Comparison of ENCODE assay signal across 36 cellular contexts in the genomic region with DNA sequence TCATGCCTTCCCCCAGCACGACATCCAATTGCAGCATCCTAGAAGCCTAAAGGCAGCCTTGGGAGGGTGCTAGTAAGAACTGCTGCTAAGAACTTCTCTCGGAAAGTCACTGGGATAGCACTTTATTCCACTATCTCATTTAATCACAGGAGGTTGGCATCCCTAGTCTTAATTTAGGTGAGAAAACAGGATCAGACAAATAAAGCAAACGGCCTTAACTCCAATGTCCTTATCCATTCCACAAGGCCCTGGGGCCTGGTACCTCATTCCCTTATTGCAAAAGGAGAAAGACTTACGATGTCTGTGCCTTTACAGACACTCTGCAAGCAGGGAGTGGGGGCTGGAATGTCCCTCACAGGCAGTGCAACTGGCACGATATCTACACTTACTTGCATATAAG.
"Had no signal": no experiment of that assay in that cellular context is flagged by ENCODE, and none has a peak within 500 bp of the region (broad histone marks: within the 10 kb centered on the region; RNA-seq: fewer than 3 reads in every experiment).

No MANE protein-coding gene starts in this region.

- H3K27me3 ChIP-seq: ascending aorta, cardiac muscle cell had no signal

- H3K4me3 ChIP-seq: ascending aorta, cardiac muscle cell had no signal

- H3K27ac Mint-ChIP-seq: activated B cell treated with CpG ODN at 0.5 μM for 24 hours; activated CD4-positive, alpha-beta memory T cell treated with anti-CD3 and anti-CD28 coated beads, Interleukin-2, amount 10 ng/mL, durations not matched to agents 7 days and 5 days; activated CD4-positive, alpha-beta T cell treated with anti-CD3 and anti-CD28 coated beads, Interleukin-2, amount 10 ng/mL, durations not matched to agents 7 days and 5 days; activated CD8-positive, alpha-beta memory T cell treated with anti-CD3 and anti-CD28 coated beads, Interleukin-2, amount 10 ng/mL, durations not matched to agents 7 days and 5 days; activated CD8-positive, alpha-beta T cell treated with anti-CD3 and anti-CD28 coated beads, Interleukin-2, amount 10 ng/mL, durations not matched to agents 7 days and 5 days; activated naive CD4-positive, alpha-beta T cell treated with anti-CD3 and anti-CD28 coated beads for 36 hours; activated naive CD4-positive, alpha-beta T cell treated with anti-CD3 and anti-CD28 coated beads, Interleukin-2, amount 50 U/mL, for 24 hours; activated naive CD8-positive, alpha-beta T cell; activated naive CD8-positive, alpha-beta T cell treated with anti-CD3 and anti-CD28 coated beads, Interleukin-2, amount 10 ng/mL, durations not matched to agents 7 days and 5 days; activated naive CD8-positive, alpha-beta T cell treated with anti-CD3 and anti-CD28 coated beads, Interleukin-2, amount 50 U/mL, for 24 hours; activated T-cell treated with anti-CD3 and anti-CD28 coated beads, Interleukin-2, amount 50 U/mL, for 24 hours; activated T-helper 2 cell treated with anti-CD3 and anti-CD28 coated beads, Interferon-gamma antibody, Interleukin-2, Interleukin-4, amounts not matched to agents 10 μg/mL and 5 μg/mL and 100 μg/mL, durations not matched to agents 14 hours and 24 hours and 36 hours; brain; T-helper 1 cell treated with Interleukin-12 subunit alpha and Interleukin-12 subunit beta and Interleukin-4 antibody, amounts not matched to agents 30 μg/mL and 1 μg/mL, for 36 hours; T-helper 2 cell treated with Interferon-gamma antibody and Interleukin-4, amounts not matched to agents 5 μg/mL and 100 μg/mL, for 36 hours had no signal

- DNase-seq: activated B cell treated with CpG ODN at 0.5 μM for 24 hours; activated CD4-positive, alpha-beta memory T cell treated with anti-CD3 and anti-CD28 coated beads, Interleukin-2, amount 10 ng/mL, durations not matched to agents 7 days and 5 days; activated CD4-positive, alpha-beta T cell treated with anti-CD3 and anti-CD28 coated beads for 48 hours; activated CD4-positive, alpha-beta T cell treated with anti-CD3 and anti-CD28 coated beads, Interleukin-2, amount 10 ng/mL, durations not matched to agents 7 days and 5 days; activated CD4-positive, alpha-beta T cell treated with anti-CD3 and anti-CD28 coated beads, Interleukin-2, amount 50 U/mL, for 48 hours; activated CD4-positive, CD25-positive, alpha-beta regulatory T cell treated with anti-CD3 and anti-CD28 coated beads, Interleukin-2, amount 50 U/mL, for 72 hours; activated CD8-positive, alpha-beta memory T cell treated with anti-CD3 and anti-CD28 coated beads for 24 hours; activated CD8-positive, alpha-beta memory T cell treated with anti-CD3 and anti-CD28 coated beads, Interleukin-2, amount 10 ng/mL, durations not matched to agents 7 days and 5 days; activated CD8-positive, alpha-beta memory T cell treated with anti-CD3 and anti-CD28 coated beads, Interleukin-2, amount 50 U/mL, for 48 hours; activated CD8-positive, alpha-beta T cell treated with anti-CD3 and anti-CD28 coated beads, Interleukin-2, amount 10 ng/mL, durations not matched to agents 7 days and 5 days; activated effector memory CD4-positive, alpha-beta T cell treated with Interleukin-2 at 50 U/mL for 16 hours; activated gamma-delta T cell; activated naive CD4-positive, alpha-beta T cell treated with anti-CD3 and anti-CD28 coated beads for 36 hours; activated naive CD8-positive, alpha-beta T cell treated with anti-CD3 and anti-CD28 coated beads, Interleukin-2, amount 10 ng/mL, durations not matched to agents 7 days and 5 days; activated naive CD8-positive, alpha-beta T cell treated with anti-CD3 and anti-CD28 coated beads, Interleukin-2, amount 50 U/mL, for 24 hours; activated T-cell treated with anti-CD3 and anti-CD28 coated beads, Interleukin-2, amount 50 U/mL, for 24 hours; activated T-cell treated with anti-CD3 and anti-CD28 coated beads, Interleukin-2, amount 50 U/mL, for 48 hours; amygdala; anterior cingulate cortex; caudate nucleus; cerebellar nuclear complex; T-helper 1 cell; T-helper 2 cell; T-helper 9 cell had no signal

- H3K27ac ChIP-seq: ascending aorta, cardiac muscle cell, VCaP had no signal

- H3K4me1 Mint-ChIP-seq: activated B cell treated with CpG ODN at 0.5 μM for 24 hours; activated CD4-positive, alpha-beta memory T cell treated with anti-CD3 and anti-CD28 coated beads, Interleukin-2, amount 10 ng/mL, durations not matched to agents 7 days and 5 days; activated CD4-positive, alpha-beta T cell treated with anti-CD3 and anti-CD28 coated beads, Interleukin-2, amount 10 ng/mL, durations not matched to agents 7 days and 5 days; activated CD8-positive, alpha-beta memory T cell treated with anti-CD3 and anti-CD28 coated beads, Interleukin-2, amount 10 ng/mL, durations not matched to agents 7 days and 5 days; activated naive CD4-positive, alpha-beta T cell treated with anti-CD3 and anti-CD28 coated beads, Interleukin-2, amount 50 U/mL, for 24 hours; activated naive CD8-positive, alpha-beta T cell treated with anti-CD3 and anti-CD28 coated beads, Interleukin-2, amount 10 ng/mL, durations not matched to agents 7 days and 5 days; activated naive CD8-positive, alpha-beta T cell treated with anti-CD3 and anti-CD28 coated beads, Interleukin-2, amount 50 U/mL, for 24 hours; central memory CD8-positive, alpha-beta T cell had no signal

- H3K36me3 Mint-ChIP-seq: activated CD8-positive, alpha-beta memory T cell treated with anti-CD3 and anti-CD28 coated beads, Interleukin-2, amount 10 ng/mL, durations not matched to agents 7 days and 5 days; activated naive CD4-positive, alpha-beta T cell treated with anti-CD3 and anti-CD28 coated beads, Interleukin-2, amount 50 U/mL, for 24 hours; activated naive CD8-positive, alpha-beta T cell; activated naive CD8-positive, alpha-beta T cell treated with anti-CD3 and anti-CD28 coated beads, Interleukin-2, amount 10 ng/mL, durations not matched to agents 7 days and 5 days had no signal

- H3K9me3 ChIP-seq: ascending aorta had no signal

- FAIRE-seq: bronchial epithelial cell, TTC549 had no signal

- H3K27me3 Mint-ChIP-seq: activated B cell treated with CpG ODN at 0.5 μM for 24 hours; activated CD4-positive, alpha-beta memory T cell treated with anti-CD3 and anti-CD28 coated beads, Interleukin-2, amount 10 ng/mL, durations not matched to agents 7 days and 5 days; activated CD4-positive, alpha-beta T cell treated with anti-CD3 and anti-CD28 coated beads, Interleukin-2, amount 10 ng/mL, durations not matched to agents 7 days and 5 days; activated CD8-positive, alpha-beta memory T cell treated with anti-CD3 and anti-CD28 coated beads, Interleukin-2, amount 10 ng/mL, durations not matched to agents 7 days and 5 days; activated naive CD4-positive, alpha-beta T cell treated with anti-CD3 and anti-CD28 coated beads, Interleukin-2, amount 50 U/mL, for 24 hours; activated naive CD8-positive, alpha-beta T cell; activated naive CD8-positive, alpha-beta T cell treated with anti-CD3 and anti-CD28 coated beads, Interleukin-2, amount 10 ng/mL, durations not matched to agents 7 days and 5 days had no signal

- H3K36me3 ChIP-seq: ascending aorta, cardiac muscle cell had no signal

- H3K4me3 Mint-ChIP-seq: activated B cell treated with CpG ODN at 0.5 μM for 24 hours; activated CD4-positive, alpha-beta memory T cell treated with anti-CD3 and anti-CD28 coated beads, Interleukin-2, amount 10 ng/mL, durations not matched to agents 7 days and 5 days; activated CD4-positive, alpha-beta T cell treated with anti-CD3 and anti-CD28 coated beads, Interleukin-2, amount 10 ng/mL, durations not matched to agents 7 days and 5 days; activated CD8-positive, alpha-beta memory T cell treated with anti-CD3 and anti-CD28 coated beads, Interleukin-2, amount 10 ng/mL, durations not matched to agents 7 days and 5 days; activated CD8-positive, alpha-beta T cell treated with anti-CD3 and anti-CD28 coated beads, Interleukin-2, amount 10 ng/mL, durations not matched to agents 7 days and 5 days; activated naive CD4-positive, alpha-beta T cell treated with anti-CD3 and anti-CD28 coated beads for 36 hours; activated naive CD4-positive, alpha-beta T cell treated with anti-CD3 and anti-CD28 coated beads, Interleukin-2, amount 50 U/mL, for 24 hours; activated naive CD8-positive, alpha-beta T cell; activated naive CD8-positive, alpha-beta T cell treated with anti-CD3 and anti-CD28 coated beads, Interleukin-2, amount 10 ng/mL, durations not matched to agents 7 days and 5 days; activated naive CD8-positive, alpha-beta T cell treated with anti-CD3 and anti-CD28 coated beads, Interleukin-2, amount 50 U/mL, for 24 hours; activated T-cell treated with anti-CD3 and anti-CD28 coated beads, Interleukin-2, amount 50 U/mL, for 24 hours; brain; central memory CD8-positive, alpha-beta T cell; T-helper 1 cell treated with Interleukin-12 subunit alpha and Interleukin-12 subunit beta and Interleukin-4 antibody, amounts not matched to agents 30 μg/mL and 1 μg/mL, for 36 hours; T-helper 2 cell treated with Interferon-gamma antibody and Interleukin-4, amounts not matched to agents 5 μg/mL and 100 μg/mL, for 36 hours had no signal

- H3K9me3 Mint-ChIP-seq: activated B cell treated with CpG ODN at 0.5 μM for 24 hours; activated CD4-positive, alpha-beta memory T cell treated with anti-CD3 and anti-CD28 coated beads, Interleukin-2, amount 10 ng/mL, durations not matched to agents 7 days and 5 days; activated CD4-positive, alpha-beta T cell treated with anti-CD3 and anti-CD28 coated beads, Interleukin-2, amount 10 ng/mL, durations not matched to agents 7 days and 5 days; activated naive CD4-positive, alpha-beta T cell treated with anti-CD3 and anti-CD28 coated beads for 36 hours; activated naive CD4-positive, alpha-beta T cell treated with anti-CD3 and anti-CD28 coated beads, Interleukin-2, amount 50 U/mL, for 24 hours; activated naive CD8-positive, alpha-beta T cell treated with anti-CD3 and anti-CD28 coated beads, Interleukin-2, amount 10 ng/mL, durations not matched to agents 7 days and 5 days; activated naive CD8-positive, alpha-beta T cell treated with anti-CD3 and anti-CD28 coated beads, Interleukin-2, amount 50 U/mL, for 24 hours; activated T-cell treated with anti-CD3 and anti-CD28 coated beads, Interleukin-2, amount 50 U/mL, for 24 hours; activated T-helper 2 cell treated with anti-CD3 and anti-CD28 coated beads, Interferon-gamma antibody, Interleukin-2, Interleukin-4, amounts not matched to agents 10 μg/mL and 5 μg/mL and 100 μg/mL, durations not matched to agents 14 hours and 24 hours and 36 hours; brain; central memory CD8-positive, alpha-beta T cell; T-helper 1 cell treated with Interleukin-12 subunit alpha and Interleukin-12 subunit beta and Interleukin-4 antibody, amounts not matched to agents 30 μg/mL and 1 μg/mL, for 36 hours; T-helper 2 cell treated with Interferon-gamma antibody and Interleukin-4, amounts not matched to agents 5 μg/mL and 100 μg/mL, for 36 hours had no signal
